In the genomic region with DNA sequence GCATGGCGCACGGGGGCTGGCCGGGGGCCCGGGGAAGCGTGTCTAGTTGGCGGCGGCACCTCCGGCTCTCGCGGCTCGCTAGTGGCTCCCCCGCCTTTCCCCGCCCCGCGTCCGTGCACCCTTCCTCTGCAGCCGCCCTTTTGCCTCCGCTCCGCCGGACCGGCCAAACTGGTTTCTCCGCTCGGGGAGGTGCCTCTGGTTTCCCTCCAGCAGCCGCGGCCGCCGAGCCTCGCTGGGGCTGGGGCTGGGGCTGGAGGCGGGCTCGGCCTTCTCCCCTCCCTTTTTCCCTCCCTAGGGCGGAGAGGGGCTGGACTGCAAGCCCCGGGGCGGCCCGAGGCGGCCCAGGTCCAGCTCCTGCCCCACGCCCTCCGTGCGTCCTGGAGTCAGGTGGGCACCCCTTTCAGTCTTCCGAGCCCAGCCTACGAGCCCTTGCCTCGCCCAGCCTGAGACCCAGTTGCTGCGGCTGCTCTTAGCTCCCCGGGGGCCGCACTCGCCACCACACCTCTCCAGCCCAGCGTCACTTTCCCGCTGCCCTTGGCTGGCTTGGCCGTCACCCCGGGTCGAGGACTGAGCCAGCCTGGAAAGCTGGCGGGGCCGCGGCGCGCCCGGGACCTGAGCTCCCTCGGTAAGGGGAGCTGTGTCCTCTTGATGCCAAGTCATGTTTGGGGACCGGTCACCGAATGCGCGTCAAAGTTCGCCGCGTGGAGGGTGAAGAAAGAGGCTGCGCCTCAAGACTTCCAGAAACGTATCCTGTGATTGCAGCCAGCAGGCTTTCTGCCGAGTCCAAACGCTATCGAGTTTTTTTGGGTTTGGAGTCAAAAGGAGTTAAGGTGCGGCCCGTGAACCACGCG, we compare ENCODE assay signal across 8 cellular contexts. TPM values are rescaled to one million over a fixed set of nuclear protein-coding genes. Genes with fewer than 3 reads are reported as not detected.
DNase-seq lines count a peak whose midpoint lies in the region; ATAC-seq and TF ChIP-seq lines count a peak whose summit lies in the region.

TSS of gene ATP8B1 (minus strand) at position 197 of the 851 bp plus-strand sequence. CDS start 71,508 bp downstream, outside the sequence.

- ATAC-seq in GM18907 (IDR thresholded peaks at IDR 0.05; ENCODE audit: unreplicated experiment) (peak; percentile 54), Right ventricle myocardium superior (ENCODE audit: poor library complexity) (peak; percentile 93), GM18870 (IDR thresholded peaks at IDR 0.05; ENCODE audit: unreplicated experiment) (no peak)
- no peak for ATAC-seq in activated T-helper 17 cell treated with anti-CD3 and anti-CD28 coated beads, Interleukin-2, amount 50 U/mL, for 72 hours (replicated peaks)

- no peaks in the 10 kb centered on the region for H3K9me3 Mint-ChIP-seq in IgD-negative memory B cell
- H3K9me3 Mint-ChIP-seq in activated T-helper 17 cell treated with anti-CD3 and anti-CD28 coated beads, Interleukin-2, amount 50 U/mL, for 72 hours = no peaks in the 10 kb centered on the region
- H3K9me3 Mint-ChIP-seq in osteocyte (ENCODE audit: unreplicated experiment) = no peaks in the 10 kb centered on the region

- H3K36me3 ChIP-seq in ACC112 (ENCODE audit: insufficient read depth, low read length) = no peaks in the 10 kb centered on the region

- H3K27me3 Mint-ChIP-seq in IgD-negative memory B cell (peaks cover 29% of the 10 kb centered on the region), osteocyte (ENCODE audit: unreplicated experiment) (no peaks in the 10 kb centered on the region)
- H3K27me3 Mint-ChIP-seq in activated T-helper 17 cell treated with anti-CD3 and anti-CD28 coated beads, Interleukin-2, amount 50 U/mL, for 72 hours = peaks cover 39% of the 10 kb centered on the region

- H2AFZ ChIP-seq in ACC112 (ENCODE audit: low read length, unreplicated experiment) = peak within 1 kb of the TSS; percentile 57

- peak within 1 kb of the TSS in 1 of 3 donors; percentile 59 for H3K27ac Mint-ChIP-seq in IgD-negative memory B cell
- no peak within 1 kb of the TSS for H3K27ac Mint-ChIP-seq in activated T-helper 17 cell treated with anti-CD3 and anti-CD28 coated beads, Interleukin-2, amount 50 U/mL, for 72 hours
- H3K27ac Mint-ChIP-seq in osteocyte (ENCODE audit: unreplicated experiment) = peak within 1 kb of the TSS; percentile 81

- peaks cover 46% of the 10 kb centered on the region for H3K79me2 ChIP-seq in ACC112 (ENCODE audit: control insufficient read depth, insufficient read depth, low read length, unreplicated experiment)

- DNase-seq in Right ventricle myocardium superior (peak; percentile 86), osteocyte (ENCODE audit: extremely low spot score, unreplicated experiment) (peak; percentile 89), medulla oblongata (ENCODE audit: extremely low spot score) (no peak)

- H3K4me3 Mint-ChIP-seq in IgD-negative memory B cell (peak within 1 kb of the TSS; percentile 63 to 93 (median 84)), osteocyte (ENCODE audit: unreplicated experiment) (peak within 1 kb of the TSS; percentile 91)
- H3K4me3 Mint-ChIP-seq in activated T-helper 17 cell treated with anti-CD3 and anti-CD28 coated beads, Interleukin-2, amount 50 U/mL, for 72 hours = peak within 1 kb of the TSS; percentile 57

- peak within 1 kb of the TSS; percentile 99 for H3K4me3 ChIP-seq in ACC112 (ENCODE audit: low read depth, low read length)

- H3K4me1 ChIP-seq in ACC112 (ENCODE audit: control insufficient read depth, insufficient read depth, low read length, unreplicated experiment) = peaks cover 29% of the 10 kb centered on the region

- H3K4me1 Mint-ChIP-seq in IgD-negative memory B cell (peaks cover 5 to 13% (median 6%) of the 10 kb centered on the region in 3 donors), osteocyte (ENCODE audit: unreplicated experiment) (peaks cover 51% of the 10 kb centered on the region)
- no peaks in the 10 kb centered on the region for H3K4me1 Mint-ChIP-seq in activated T-helper 17 cell treated with anti-CD3 and anti-CD28 coated beads, Interleukin-2, amount 50 U/mL, for 72 hours

- no peaks in the 10 kb centered on the region for H3K27me3 ChIP-seq in ACC112 (ENCODE audit: insufficient read depth, low read length)

- H3K36me3 Mint-ChIP-seq in IgD-negative memory B cell = peaks cover 1% of the 10 kb centered on the region
- H3K36me3 Mint-ChIP-seq in activated T-helper 17 cell treated with anti-CD3 and anti-CD28 coated beads, Interleukin-2, amount 50 U/mL, for 72 hours (ENCODE audit: low read depth) = peaks cover 4% of the 10 kb centered on the region
- no peaks in the 10 kb centered on the region for H3K36me3 Mint-ChIP-seq in osteocyte (ENCODE audit: unreplicated experiment)

- no peak for TF ChIP-seq CTCF in osteocyte (IDR thresholded peaks at IDR 0.05)

- intact Hi-C loops in Right ventricle myocardium superior (cut with DNase I) = no loop called here

- no peak within 1 kb of the TSS; the same call in 1 of the 2 replicates for H3K27ac ChIP-seq in ACC112 (ENCODE audit: low read depth, low read length)

RNA-seq across cellular contexts. Expression of gene ATP8B1, which starts in this region (rescaled TPM):
- 0.50 TPM for polyA plus RNA-seq in IgD-negative memory B cell
- not detected for total RNA-seq in activated T-helper 17 cell treated with anti-CD3 and anti-CD28 coated beads, Interleukin-2, amount 50 U/mL, for 72 hours
- total RNA-seq in Right ventricle myocardium superior (5.9 TPM), osteocyte (38.5 and 38.7 TPM in 2 replicates)

Comparison
In these comparisons a context has a peak if more than half of its experiments do, and no peak if none do; other contexts are left out.
1. ATAC-seq: peak in GM18907 (single experiment) and Right ventricle myocardium superior (single experiment); none in activated T-helper 17 cell treated with anti-CD3 and anti-CD28 coated beads, Interleukin-2, amount 50 U/mL, for 72 hours (single experiment) and GM18870 (single experiment).
2. Peak in every context shown above with its lines, with median percentiles within 50 percentile points of each other: H3K4me3 Mint-ChIP-seq.